15 cellular contexts compared by ENCODE assay signal in genomic region chr1:145805057-145805456, GRCh38. TPM values are rescaled to one million over a fixed set of nuclear protein-coding genes. Genes with fewer than 3 reads are reported as not detected.
DNase-seq lines count a peak whose midpoint lies in the region; ATAC-seq, FAIRE-seq and TF ChIP-seq lines count a peak whose summit lies in the region.
"Had no signal": no experiment of that assay in that cellular context is flagged by ENCODE, and none has a peak within 500 bp of the region (broad histone marks: within the 10 kb centered on the region; RNA-seq: fewer than 3 reads in every experiment).

No MANE protein-coding gene starts in this region.

- TF ChIP-seq POLR2A in suprapubic skin (IDR thresholded peaks at IDR 0.05) = no peak

- H3K9ac ChIP-seq in kidney (ENCODE audit: low read length in 2 of 2) = no peak overlapping the region
- H3K9ac ChIP-seq: BLaER1 treated with 17β-estradiol and CSF1 and Interleukin-3, amounts not matched to agents 10 nM and 100 nM had no signal

- H3K36me3 ChIP-seq in kidney (ENCODE audit: control insufficient read depth in 1 of 2, insufficient read depth in 2 of 2, low read length in 2 of 2) (no peaks in the 10 kb centered on the region), suprapubic skin (no peaks in the 10 kb centered on the region), left lung (no peaks in the 10 kb centered on the region)

- TF ChIP-seq EP300 in suprapubic skin (IDR thresholded peaks at IDR 0.05) = no peak

- no peak overlapping the region for H3K4me3 ChIP-seq in AG10803 (ENCODE audit: low read length)
- H3K4me3 ChIP-seq in epithelial cell of esophagus (ENCODE audit: low read length) = no peak overlapping the region
- no peak overlapping the region for H3K4me3 ChIP-seq in kidney (ENCODE audit: low read length in 2 of 2)
- H3K4me3 ChIP-seq in suprapubic skin = no peak overlapping the region
- H3K4me3 ChIP-seq in left lung = no peak overlapping the region
- H3K4me3 ChIP-seq: BLaER1 treated with 17β-estradiol and CSF1 and Interleukin-3, amounts not matched to agents 10 nM and 100 nM had no signal

- TF ChIP-seq CTCF in AG10803 (conservative IDR thresholded peaks at IDR 0.05; ENCODE audit: low read length) (no peak), epithelial cell of esophagus (IDR thresholded peaks at IDR 0.05; ENCODE audit: insufficient read depth, low read depth, low read length, missing control alignments) (no peak), kidney (IDR thresholded peaks at IDR 0.05; ENCODE audit: borderline replicate concordance, extremely low read depth, insufficient read depth) (no peak), suprapubic skin (IDR thresholded peaks at IDR 0.05) (no peak), left lung (IDR thresholded peaks at IDR 0.05) (no peak)

- intact Hi-C loops in kidney (cut with DNase I) = no loop called here
- intact Hi-C loops in left lung (cut with DNase I) = no loop called here

- H3K27ac ChIP-seq in kidney (ENCODE audit: low read depth in 2 of 2, low read length in 2 of 2) = no peak overlapping the region
- H3K27ac ChIP-seq in suprapubic skin = no peak overlapping the region
- H3K27ac ChIP-seq in left lung = no peak overlapping the region
- H3K27ac ChIP-seq: 22Rv1; BLaER1 treated with 17β-estradiol and CSF1 and Interleukin-3, amounts not matched to agents 10 nM and 100 nM had no signal

- no peak for ATAC-seq in GM18520 (IDR thresholded peaks at IDR 0.05; ENCODE audit: unreplicated experiment)
- ATAC-seq in left lung = no peak

- H3K27me3 ChIP-seq in suprapubic skin (no peaks in the 10 kb centered on the region), left lung (no peaks in the 10 kb centered on the region)
- H3K27me3 ChIP-seq: BLaER1 treated with 17β-estradiol and CSF1 and Interleukin-3, amounts not matched to agents 10 nM and 100 nM had no signal

- 70% methylated on average over 1 of the region's 1 CpG for WGBS in suprapubic skin

- FAIRE-seq in kidney (lab: Jason Lieb, UNC) = peak; percentile 6
- FAIRE-seq: HTR-8/SVneo had no signal

- DNase-seq in AG10803 (ENCODE audit: low read depth) (peak; percentile 31), NCI-H460 (ENCODE audit: extremely low read depth, low read depth) (peak; percentile 78), epithelial cell of esophagus (ENCODE audit: low read depth) (peak; percentile 31), kidney (no peak), suprapubic skin (ENCODE audit: low spot score in 2 of 2) (no peak), glomerular visceral epithelial cell (ENCODE audit: extremely low spot score) (no peak), left lung (no peak)
- DNase-seq: NCI-H1048, NCI-H146, NCI-H2081 treated with DMSO at 0.1 percent for 48 hours, NCI-H526 had no signal

- H3K9me3 ChIP-seq in kidney (ENCODE audit: control insufficient read depth in 1 of 2, low read length in 2 of 2) (no peaks in the 10 kb centered on the region), suprapubic skin (no peaks in the 10 kb centered on the region), left lung (no peaks in the 10 kb centered on the region)

- H3K4me1 ChIP-seq in kidney (ENCODE audit: control insufficient read depth in 1 of 2, insufficient read depth in 1 of 2, low read depth in 1 of 2, low read length in 2 of 2) = peaks cover 3 to 6% of the 10 kb centered on the region in 2 donors
- H3K4me1 ChIP-seq in suprapubic skin = peaks cover 52% of the 10 kb centered on the region
- H3K4me1 ChIP-seq in left lung = peaks cover 0 to 14% of the 10 kb centered on the region in 2 donors

RNA-seq across cellular contexts. Expression of gene RNF115, which starts 18.8 kb away (rescaled TPM):
- total RNA-seq in NCI-H460 (2014; rRNA removed; shearing (Covaris generic)) = 11.3 and 13.5 TPM in 2 replicates
- polyA plus RNA-seq in NCI-H460 (2014; cell fraction: nucleus; rRNA removed) = 12.6 and 15.5 TPM in 2 replicates
- total RNA-seq in kidney (18.0 TPM), suprapubic skin (10 to 100 TPM in 2 of 4 donors, 1 to 10 TPM in 2; 7.1 to 22.3 (median 12.2) TPM), left lung (10 to 100 TPM; 11.8 to 14.7 TPM)
- 12.3 TPM for polyA plus RNA-seq in kidney (ENCODE audit: insufficient read depth, low read depth, low replicate concordance)

RNA-seq across cellular contexts. Expression of gene POLR3C, which starts 18.9 kb away (rescaled TPM):
- total RNA-seq in NCI-H460 (2014; rRNA removed; shearing (Covaris generic)) = 44.1 and 45.7 TPM in 2 replicates
- polyA plus RNA-seq in NCI-H460 (2014; cell fraction: nucleus; rRNA removed) = 24.2 and 30.3 TPM in 2 replicates
- total RNA-seq in kidney (30.0 TPM), suprapubic skin (10 to 100 TPM; 22.5 to 40.8 (median 24.8) TPM), left lung (10 to 100 TPM; 20.1 to 27.4 TPM)
- polyA plus RNA-seq in kidney (ENCODE audit: insufficient read depth, low read depth, low replicate concordance) = 16.1 TPM

RNA-seq across cellular contexts. Expression of gene NUDT17, which starts 40.4 kb away (rescaled TPM):
- total RNA-seq in NCI-H460 (2014; rRNA removed; shearing (Covaris generic)) = 9.3 and 10.7 TPM in 2 replicates
- 11.1 and 11.9 TPM in 2 replicates for polyA plus RNA-seq in NCI-H460 (2014; cell fraction: nucleus; rRNA removed)
- total RNA-seq in kidney = 3.8 TPM
- polyA plus RNA-seq in kidney (ENCODE audit: insufficient read depth, low read depth, low replicate concordance) = 5.5 TPM
- total RNA-seq in suprapubic skin = 1 to 10 TPM; 1.3 to 3.9 (median 2.1) TPM
- total RNA-seq in left lung = 1 to 10 TPM; 2.7 to 4.5 TPM

RNA-seq across cellular contexts. Expression of gene PIAS3, which starts 53.8 kb away (rescaled TPM):
- 18.6 and 19.9 TPM in 2 replicates for total RNA-seq in NCI-H460 (2014; rRNA removed; shearing (Covaris generic))
- 16.9 and 27.3 TPM in 2 replicates for polyA plus RNA-seq in NCI-H460 (2014; cell fraction: nucleus; rRNA removed)
- total RNA-seq in kidney = 36.9 TPM
- 12.5 TPM for polyA plus RNA-seq in kidney (ENCODE audit: insufficient read depth, low read depth, low replicate concordance)
- total RNA-seq in suprapubic skin = 10 to 100 TPM; 43.8 to 78.4 (median 49.4) TPM
- 10 to 100 TPM; 35.8 to 42.6 TPM for total RNA-seq in left lung

Comparison
In these comparisons a context has a peak if more than half of its experiments do, and no peak if none do; other contexts are left out.
1. DNase-seq: peak in AG10803 (single experiment), NCI-H460 (single experiment) and epithelial cell of esophagus (single experiment); none in kidney (single experiment), suprapubic skin (0 of 2), glomerular visceral epithelial cell (single experiment) and left lung (0 of 2).